In the genomic region with DNA sequence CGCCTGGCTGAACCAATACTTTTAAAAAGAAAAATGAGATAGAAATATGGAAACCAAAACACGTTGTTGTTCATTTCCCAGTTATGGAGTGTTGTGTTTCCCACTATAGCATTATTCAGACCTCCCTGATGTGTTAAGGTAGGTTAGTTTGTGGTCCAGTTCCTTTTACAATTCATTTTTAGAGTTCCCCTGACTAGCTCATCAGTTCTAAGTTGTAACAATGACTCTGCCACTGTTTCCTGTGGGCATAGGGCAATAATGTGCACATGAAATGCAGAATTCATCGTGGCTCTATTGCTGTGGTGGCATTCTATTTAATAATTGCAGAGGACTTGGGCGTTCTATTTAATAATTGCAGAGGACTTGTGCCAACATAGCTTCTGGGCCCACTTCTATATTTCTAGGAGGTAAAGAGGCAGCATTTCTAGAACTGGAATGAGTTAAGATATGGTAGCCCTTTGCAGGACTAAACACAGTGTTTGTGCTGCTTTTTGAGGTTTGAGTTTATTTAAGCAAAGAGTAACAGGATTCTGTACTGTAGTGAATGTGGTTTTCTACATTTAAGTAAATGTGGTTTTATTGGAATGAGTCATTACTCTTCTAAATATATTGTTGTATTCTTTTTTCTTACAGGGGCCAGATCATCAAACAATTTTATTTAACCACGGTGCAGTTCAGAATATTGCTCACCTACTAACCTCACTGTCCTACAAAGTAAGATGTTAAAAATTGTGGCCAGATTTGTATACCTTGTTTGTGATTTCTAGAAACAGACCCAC, we compare ENCODE assay signal across 1 cellular context.
TF ChIP-seq lines count a peak whose summit lies in the region.

No MANE protein-coding gene starts in this region.

TF ChIP-seq in GM12878, 131 proteins besides CTCF, POLR2A, EP300 and RAD21 (continued from another document):
- TF ChIP-seq, protein P1, sequence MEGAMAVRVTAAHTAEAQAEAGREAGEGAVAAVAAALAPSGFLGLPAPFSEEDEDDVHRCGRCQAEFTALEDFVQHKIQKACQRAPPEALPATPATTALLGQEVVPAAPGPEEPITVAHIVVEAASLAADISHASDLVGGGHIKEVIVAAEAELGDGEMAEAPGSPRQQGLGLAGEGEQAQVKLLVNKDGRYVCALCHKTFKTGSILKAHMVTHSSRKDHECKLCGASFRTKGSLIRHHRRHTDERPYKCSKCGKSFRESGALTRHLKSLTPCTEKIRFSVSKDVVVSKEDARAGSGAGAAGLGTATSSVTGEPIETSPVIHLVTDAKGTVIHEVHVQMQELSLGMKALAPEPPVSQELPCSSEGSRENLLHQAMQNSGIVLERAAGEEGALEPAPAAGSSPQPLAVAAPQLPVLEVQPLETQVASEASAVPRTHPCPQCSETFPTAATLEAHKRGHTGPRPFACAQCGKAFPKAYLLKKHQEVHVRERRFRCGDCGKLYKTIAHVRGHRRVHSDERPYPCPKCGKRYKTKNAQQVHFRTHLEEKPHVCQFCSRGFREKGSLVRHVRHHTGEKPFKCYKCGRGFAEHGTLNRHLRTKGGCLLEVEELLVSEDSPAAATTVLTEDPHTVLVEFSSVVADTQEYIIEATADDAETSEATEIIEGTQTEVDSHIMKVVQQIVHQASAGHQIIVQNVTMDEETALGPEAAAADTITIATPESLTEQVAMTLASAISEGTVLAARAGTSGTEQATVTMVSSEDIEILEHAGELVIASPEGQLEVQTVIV (IDR thresholded peaks at IDR 0.05; ENCODE audit: borderline replicate concordance, partially characterized antibody), result no peak
- TF ChIP-seq GATAD2B (conservative IDR thresholded peaks at IDR 0.05; ENCODE audit: low read depth) (no peak), JUNB (IDR thresholded peaks at IDR 0.05) (peak; percentile 68), RUNX3 (IDR thresholded peaks at IDR 0.05; ENCODE audit: low read length) (peak; percentile 88), TCF7 (IDR thresholded peaks at IDR 0.05; ENCODE audit: borderline replicate concordance) (0 out of 2 replicates have a peak, but pooled peaks have one; percentile 31)
- TF ChIP-seq, protein P2, sequence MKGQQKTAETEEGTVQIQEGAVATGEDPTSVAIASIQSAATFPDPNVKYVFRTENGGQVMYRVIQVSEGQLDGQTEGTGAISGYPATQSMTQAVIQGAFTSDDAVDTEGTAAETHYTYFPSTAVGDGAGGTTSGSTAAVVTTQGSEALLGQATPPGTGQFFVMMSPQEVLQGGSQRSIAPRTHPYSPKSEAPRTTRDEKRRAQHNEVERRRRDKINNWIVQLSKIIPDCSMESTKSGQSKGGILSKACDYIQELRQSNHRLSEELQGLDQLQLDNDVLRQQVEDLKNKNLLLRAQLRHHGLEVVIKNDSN (IDR thresholded peaks at IDR 0.05; ENCODE audit: borderline replicate concordance, extremely low read length, insufficient read depth, low read depth, low read length), result no peak
